1 cellular context compared by ENCODE assay signal in the genomic region with DNA sequence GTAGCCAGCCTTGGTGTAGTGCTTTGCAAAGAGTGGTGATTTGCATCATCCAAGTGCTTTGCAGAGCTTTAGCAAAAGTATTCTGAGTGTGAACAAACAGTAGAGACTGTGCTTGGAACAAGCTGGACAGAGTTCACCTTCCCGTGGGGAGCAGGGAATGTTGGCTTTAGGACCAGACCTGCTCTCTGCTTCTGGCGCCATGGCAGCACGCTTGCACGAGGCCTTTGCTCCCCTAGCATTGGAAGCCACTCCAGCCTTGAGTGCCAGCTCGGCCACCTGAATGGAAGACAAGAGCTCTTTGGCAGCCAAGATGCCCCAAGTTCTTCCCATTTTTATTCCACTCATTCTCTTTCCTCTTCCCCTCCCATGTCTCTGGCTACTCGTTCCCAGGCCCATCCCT.
TF ChIP-seq lines count a peak whose summit lies in the region.

No MANE protein-coding gene starts in this region.

TF ChIP-seq in IMR-90, 13 proteins besides CTCF, POLR2A, EP300 and RAD21 (continued from another document):
- TF ChIP-seq, protein P1, sequence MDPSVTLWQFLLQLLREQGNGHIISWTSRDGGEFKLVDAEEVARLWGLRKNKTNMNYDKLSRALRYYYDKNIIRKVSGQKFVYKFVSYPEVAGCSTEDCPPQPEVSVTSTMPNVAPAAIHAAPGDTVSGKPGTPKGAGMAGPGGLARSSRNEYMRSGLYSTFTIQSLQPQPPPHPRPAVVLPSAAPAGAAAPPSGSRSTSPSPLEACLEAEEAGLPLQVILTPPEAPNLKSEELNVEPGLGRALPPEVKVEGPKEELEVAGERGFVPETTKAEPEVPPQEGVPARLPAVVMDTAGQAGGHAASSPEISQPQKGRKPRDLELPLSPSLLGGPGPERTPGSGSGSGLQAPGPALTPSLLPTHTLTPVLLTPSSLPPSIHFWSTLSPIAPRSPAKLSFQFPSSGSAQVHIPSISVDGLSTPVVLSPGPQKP (IDR thresholded peaks at IDR 0.05; ENCODE audit: borderline replicate concordance, low read depth, low read length) = no peak
- TF ChIP-seq NFE2L2 (IDR thresholded peaks at IDR 0.05; ENCODE audit: low read depth, low read length) = no peak
